ENCODE assay signal across 1 cellular context in genomic region chr2:178072000-178072382, GRCh38.
TF ChIP-seq lines count a peak whose summit lies in the region.

No MANE protein-coding gene starts in this region.

TF ChIP-seq in SK-N-SH treated with all-trans-retinoic acid at 6 μM for 48 hours, 23 proteins besides CTCF, POLR2A, EP300 and RAD21 (continued from another document):
- TF ChIP-seq, protein P1, sequence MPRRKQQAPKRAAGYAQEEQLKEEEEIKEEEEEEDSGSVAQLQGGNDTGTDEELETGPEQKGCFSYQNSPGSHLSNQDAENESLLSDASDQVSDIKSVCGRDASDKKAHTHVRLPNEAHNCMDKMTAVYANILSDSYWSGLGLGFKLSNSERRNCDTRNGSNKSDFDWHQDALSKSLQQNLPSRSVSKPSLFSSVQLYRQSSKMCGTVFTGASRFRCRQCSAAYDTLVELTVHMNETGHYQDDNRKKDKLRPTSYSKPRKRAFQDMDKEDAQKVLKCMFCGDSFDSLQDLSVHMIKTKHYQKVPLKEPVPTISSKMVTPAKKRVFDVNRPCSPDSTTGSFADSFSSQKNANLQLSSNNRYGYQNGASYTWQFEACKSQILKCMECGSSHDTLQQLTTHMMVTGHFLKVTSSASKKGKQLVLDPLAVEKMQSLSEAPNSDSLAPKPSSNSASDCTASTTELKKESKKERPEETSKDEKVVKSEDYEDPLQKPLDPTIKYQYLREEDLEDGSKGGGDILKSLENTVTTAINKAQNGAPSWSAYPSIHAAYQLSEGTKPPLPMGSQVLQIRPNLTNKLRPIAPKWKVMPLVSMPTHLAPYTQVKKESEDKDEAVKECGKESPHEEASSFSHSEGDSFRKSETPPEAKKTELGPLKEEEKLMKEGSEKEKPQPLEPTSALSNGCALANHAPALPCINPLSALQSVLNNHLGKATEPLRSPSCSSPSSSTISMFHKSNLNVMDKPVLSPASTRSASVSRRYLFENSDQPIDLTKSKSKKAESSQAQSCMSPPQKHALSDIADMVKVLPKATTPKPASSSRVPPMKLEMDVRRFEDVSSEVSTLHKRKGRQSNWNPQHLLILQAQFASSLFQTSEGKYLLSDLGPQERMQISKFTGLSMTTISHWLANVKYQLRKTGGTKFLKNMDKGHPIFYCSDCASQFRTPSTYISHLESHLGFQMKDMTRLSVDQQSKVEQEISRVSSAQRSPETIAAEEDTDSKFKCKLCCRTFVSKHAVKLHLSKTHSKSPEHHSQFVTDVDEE (CRISPR knock-in tag; IDR thresholded peaks at IDR 0.05): no peak
- TF ChIP-seq TCF4 (CRISPR knock-in tag; IDR thresholded peaks at IDR 0.05; ENCODE audit: borderline replicate concordance) (no peak), GLIS3 (CRISPR knock-in tag; IDR thresholded peaks at IDR 0.05) (no peak), BACH2 (CRISPR knock-in tag; IDR thresholded peaks at IDR 0.05; ENCODE audit: borderline replicate concordance) (no peak), ZNF565 (CRISPR knock-in tag; conservative IDR thresholded peaks at IDR 0.05; ENCODE audit: low read depth) (no peak), POU6F1 (CRISPR knock-in tag; IDR thresholded peaks at IDR 0.05; ENCODE audit: borderline replicate concordance, low read depth) (no peak), TOX (CRISPR knock-in tag; IDR thresholded peaks at IDR 0.05; ENCODE audit: borderline replicate concordance) (no peak), ZFP30 (CRISPR knock-in tag; IDR thresholded peaks at IDR 0.05) (no peak), ARNTL (CRISPR knock-in tag; IDR thresholded peaks at IDR 0.05; ENCODE audit: borderline replicate concordance, low read depth) (no peak), ZFP3 (CRISPR knock-in tag; IDR thresholded peaks at IDR 0.05) (no peak), ZNF70 (CRISPR knock-in tag; IDR thresholded peaks at IDR 0.05) (no peak)
TF ChIP-seq in SK-N-SH treated with all-trans-retinoic acid at 6 μM for 48 hours: peak in this region for 0.
